34 cellular contexts compared by ENCODE assay signal in genomic region chr22:48541401-48542098, GRCh38.
"Had no signal": no experiment of that assay in that cellular context is flagged by ENCODE, and none has a peak within 500 bp of the region (broad histone marks: within the 10 kb centered on the region; RNA-seq: fewer than 3 reads in every experiment).

No MANE protein-coding gene starts in this region.

- ATAC-seq: activated CD8-positive, alpha-beta T cell treated with anti-CD3 and anti-CD28 coated beads for 36 hours; activated naive CD4-positive, alpha-beta T cell treated with anti-CD3 and anti-CD28 coated beads, Interleukin-2, amount 50 U/mL, for 72 hours; activated naive CD8-positive, alpha-beta T cell treated with anti-CD3 and anti-CD28 coated beads, Interleukin-2, amount 50 U/mL, for 24 hours; activated T-cell treated with anti-CD3 and anti-CD28 coated beads, Interleukin-2, amount 50 U/mL, for 4 hours; activated T-cell treated with anti-CD3 and anti-CD28 coated beads, Interleukin-2, amount 50 U/mL, for 72 hours; activated T-helper 17 cell treated with anti-CD3 and anti-CD28 coated beads, Interleukin-2, amount 50 U/mL, for 72 hours had no signal

- H3K9me3 Mint-ChIP-seq: activated B cell treated with CpG ODN at 0.5 μM for 24 hours; activated CD4-positive, alpha-beta memory T cell treated with anti-CD3 and anti-CD28 coated beads for 36 hours; activated naive CD4-positive, alpha-beta T cell treated with anti-CD3 and anti-CD28 coated beads for 36 hours; activated naive CD8-positive, alpha-beta T cell treated with anti-CD3 and anti-CD28 coated beads, Interleukin-2, amount 50 U/mL, for 24 hours; activated T-cell treated with anti-CD3 and anti-CD28 coated beads, Interleukin-2, amount 50 U/mL, for 4 hours; activated T-helper 17 cell treated with anti-CD3 and anti-CD28 coated beads, Interleukin-2, amount 50 U/mL, for 72 hours; T-helper 1 cell treated with Interleukin-12 subunit alpha and Interleukin-12 subunit beta and Interleukin-4 antibody, amounts not matched to agents 30 μg/mL and 1 μg/mL, for 36 hours had no signal

- DNase-seq: activated B cell treated with CpG ODN at 0.5 μM for 24 hours; activated CD4-positive, alpha-beta memory T cell treated with anti-CD3 and anti-CD28 coated beads for 36 hours; activated CD4-positive, alpha-beta T cell treated with anti-CD3 and anti-CD28 coated beads for 4 hours; activated CD4-positive, alpha-beta T cell treated with anti-CD3 and anti-CD28 coated beads, Interleukin-2, amount 10 ng/mL, durations not matched to agents 24 days and 14 days; activated CD4-positive, alpha-beta T cell treated with anti-CD3 and anti-CD28 coated beads, Interleukin-2, amount 50 U/mL, for 1 hour; activated CD4-positive, alpha-beta T cell treated with anti-CD3 and anti-CD28 coated beads, Interleukin-2, amount 50 U/mL, for 4 hours; activated CD4-positive, CD25-positive, alpha-beta regulatory T cell treated with anti-CD3 and anti-CD28 coated beads, Interleukin-2, amount 50 U/mL, for 72 hours; activated CD8-positive, alpha-beta memory T cell treated with anti-CD3 and anti-CD28 coated beads, Interleukin-2, amount 50 U/mL, for 4 hours; activated CD8-positive, alpha-beta T cell treated with anti-CD3 and anti-CD28 coated beads for 36 hours; activated effector memory CD4-positive, alpha-beta T cell treated with anti-CD3 and anti-CD28 coated beads, Interleukin-2, amount 50 U/mL, for 16 hours; activated gamma-delta T cell treated with Interleukin-2 at 50 U/mL for 16 hours; activated naive CD4-positive, alpha-beta T cell; activated naive CD4-positive, alpha-beta T cell treated with anti-CD3 and anti-CD28 coated beads for 36 hours; activated naive CD4-positive, alpha-beta T cell treated with anti-CD3 and anti-CD28 coated beads, Interleukin-2, amount 50 U/mL, for 16 hours; activated naive CD8-positive, alpha-beta T cell treated with anti-CD3 and anti-CD28 coated beads, Interleukin-2, amount 10 ng/mL, durations not matched to agents 7 days and 5 days; activated naive CD8-positive, alpha-beta T cell treated with anti-CD3 and anti-CD28 coated beads, Interleukin-2, amount 50 U/mL, for 24 hours; activated T-cell treated with anti-CD3 and anti-CD28 coated beads for 4 hours; activated T-cell treated with anti-CD3 and anti-CD28 coated beads, Interleukin-2, amount 50 U/mL, for 1 hour; activated T-cell treated with anti-CD3 and anti-CD28 coated beads, Interleukin-2, amount 50 U/mL, for 4 hours; activated T-cell treated with anti-CD3 and anti-CD28 coated beads, Interleukin-2, amount 50 U/mL, for 72 hours; amygdala; anterior cingulate cortex; brain microvascular endothelial cell; central memory CD4-positive, alpha-beta T cell; T-helper 2 cell; T-helper 9 cell had no signal

- H3K4me3 Mint-ChIP-seq: activated B cell treated with CpG ODN at 0.5 μM for 24 hours; activated CD4-positive, alpha-beta memory T cell treated with anti-CD3 and anti-CD28 coated beads for 36 hours; activated CD4-positive, alpha-beta T cell treated with anti-CD3 and anti-CD28 coated beads, Interleukin-2, amount 10 ng/mL, durations not matched to agents 24 days and 14 days; activated CD8-positive, alpha-beta T cell treated with anti-CD3 and anti-CD28 coated beads for 36 hours; activated naive CD4-positive, alpha-beta T cell treated with anti-CD3 and anti-CD28 coated beads for 36 hours; activated naive CD8-positive, alpha-beta T cell treated with anti-CD3 and anti-CD28 coated beads, Interleukin-2, amount 10 ng/mL, durations not matched to agents 7 days and 5 days; activated naive CD8-positive, alpha-beta T cell treated with anti-CD3 and anti-CD28 coated beads, Interleukin-2, amount 50 U/mL, for 24 hours; activated T-cell treated with anti-CD3 and anti-CD28 coated beads, Interleukin-2, amount 50 U/mL, for 72 hours; activated T-helper 1 cell treated with anti-CD3 and anti-CD28 coated beads, Interleukin-12 subunit alpha, Interleukin-12 subunit beta, Interleukin-2, Interleukin-4 antibody, amounts not matched to agents 30 ng/mL and 10 ng/mL and 1 ng/mL, durations not matched to agents 14 hours and 24 hours and 36 hours; activated T-helper 17 cell treated with anti-CD3 and anti-CD28 coated beads, Interleukin-2, amount 50 U/mL, for 72 hours; T-helper 1 cell treated with Interleukin-12 subunit alpha and Interleukin-12 subunit beta and Interleukin-4 antibody, amounts not matched to agents 30 μg/mL and 1 μg/mL, for 36 hours; T-helper 2 cell treated with Interferon-gamma antibody and Interleukin-4, amounts not matched to agents 5 μg/mL and 100 μg/mL, for 36 hours had no signal

- H3K27ac Mint-ChIP-seq: activated B cell treated with CpG ODN at 0.5 μM for 24 hours; activated CD4-positive, alpha-beta memory T cell treated with anti-CD3 and anti-CD28 coated beads for 36 hours; activated CD4-positive, alpha-beta T cell treated with anti-CD3 and anti-CD28 coated beads, Interleukin-2, amount 10 ng/mL, durations not matched to agents 24 days and 14 days; activated CD8-positive, alpha-beta T cell treated with anti-CD3 and anti-CD28 coated beads for 36 hours; activated naive CD4-positive, alpha-beta T cell treated with anti-CD3 and anti-CD28 coated beads for 36 hours; activated naive CD4-positive, alpha-beta T cell treated with anti-CD3 and anti-CD28 coated beads, Interleukin-2, amount 50 U/mL, for 72 hours; activated naive CD8-positive, alpha-beta T cell treated with anti-CD3 and anti-CD28 coated beads, Interleukin-2, amount 10 ng/mL, durations not matched to agents 7 days and 5 days; activated naive CD8-positive, alpha-beta T cell treated with anti-CD3 and anti-CD28 coated beads, Interleukin-2, amount 50 U/mL, for 24 hours; activated T-cell treated with anti-CD3 and anti-CD28 coated beads, Interleukin-2, amount 50 U/mL, for 72 hours; activated T-helper 1 cell treated with anti-CD3 and anti-CD28 coated beads, Interleukin-12 subunit alpha, Interleukin-12 subunit beta, Interleukin-2, Interleukin-4 antibody, amounts not matched to agents 30 ng/mL and 10 ng/mL and 1 ng/mL, durations not matched to agents 14 hours and 24 hours and 36 hours; activated T-helper 17 cell treated with anti-CD3 and anti-CD28 coated beads, Interleukin-2, amount 50 U/mL, for 72 hours; T-helper 1 cell treated with Interleukin-12 subunit alpha and Interleukin-12 subunit beta and Interleukin-4 antibody, amounts not matched to agents 30 μg/mL and 1 μg/mL, for 36 hours; T-helper 2 cell treated with Interferon-gamma antibody and Interleukin-4, amounts not matched to agents 5 μg/mL and 100 μg/mL, for 36 hours had no signal

- H3K4me1 ChIP-seq: breast epithelium had no signal

- H3K4me3 ChIP-seq: ascending aorta, breast epithelium had no signal

- H3K9me3 ChIP-seq: ascending aorta, breast epithelium had no signal

- H3K36me3 Mint-ChIP-seq: activated CD4-positive, alpha-beta memory T cell treated with anti-CD3 and anti-CD28 coated beads for 36 hours; activated naive CD4-positive, alpha-beta T cell treated with anti-CD3 and anti-CD28 coated beads, Interleukin-2, amount 50 U/mL, for 72 hours; activated naive CD8-positive, alpha-beta T cell treated with anti-CD3 and anti-CD28 coated beads, Interleukin-2, amount 10 ng/mL, durations not matched to agents 7 days and 5 days had no signal

- H3K27me3 Mint-ChIP-seq: activated CD4-positive, alpha-beta memory T cell treated with anti-CD3 and anti-CD28 coated beads for 36 hours; activated CD4-positive, alpha-beta T cell treated with anti-CD3 and anti-CD28 coated beads, Interleukin-2, amount 10 ng/mL, durations not matched to agents 24 days and 14 days; activated CD8-positive, alpha-beta T cell treated with anti-CD3 and anti-CD28 coated beads for 36 hours; activated naive CD8-positive, alpha-beta T cell treated with anti-CD3 and anti-CD28 coated beads, Interleukin-2, amount 10 ng/mL, durations not matched to agents 7 days and 5 days; activated naive CD8-positive, alpha-beta T cell treated with anti-CD3 and anti-CD28 coated beads, Interleukin-2, amount 50 U/mL, for 24 hours; activated T-helper 17 cell treated with anti-CD3 and anti-CD28 coated beads, Interleukin-2, amount 50 U/mL, for 72 hours had no signal

- H3K4me1 Mint-ChIP-seq: activated B cell treated with CpG ODN at 0.5 μM for 24 hours; activated CD4-positive, alpha-beta T cell treated with anti-CD3 and anti-CD28 coated beads, Interleukin-2, amount 10 ng/mL, durations not matched to agents 24 days and 14 days; activated naive CD8-positive, alpha-beta T cell treated with anti-CD3 and anti-CD28 coated beads, Interleukin-2, amount 10 ng/mL, durations not matched to agents 7 days and 5 days; activated naive CD8-positive, alpha-beta T cell treated with anti-CD3 and anti-CD28 coated beads, Interleukin-2, amount 50 U/mL, for 24 hours; activated T-helper 17 cell treated with anti-CD3 and anti-CD28 coated beads, Interleukin-2, amount 50 U/mL, for 72 hours had no signal

- H3K27ac ChIP-seq: ascending aorta, brain microvascular endothelial cell, breast epithelium, VCaP had no signal

- H3K27me3 ChIP-seq: ascending aorta, brain microvascular endothelial cell had no signal

- H3K36me3 ChIP-seq: ascending aorta, brain microvascular endothelial cell, breast epithelium had no signal
